Comparison of ENCODE assay signal across 8 cellular contexts in genomic region chr12:79687711-79688270, GRCh38. TPM values are rescaled to one million over a fixed set of nuclear protein-coding genes. Genes with fewer than 3 reads are reported as not detected.
DNase-seq lines count a peak whose midpoint lies in the region; ATAC-seq, FAIRE-seq and TF ChIP-seq lines count a peak whose summit lies in the region.

No MANE protein-coding gene starts in this region.

- no peaks in the 10 kb centered on the region for H3K9me3 ChIP-seq in OCI-LY3 (ENCODE audit: insufficient read depth, low read length)
- no peaks in the 10 kb centered on the region for H3K9me3 ChIP-seq in psoas muscle

- peaks cover 12% of the 10 kb centered on the region for H3K27me3 ChIP-seq in OCI-LY3 (ENCODE audit: low read depth, low read length)
- peaks cover 0 to 45% (median 13%) of the 10 kb centered on the region in 3 donors for H3K27me3 ChIP-seq in psoas muscle (ENCODE audit: insufficient read depth in 3 of 3, low read length in 2 of 3)

- no peak overlapping the region for H2AFZ ChIP-seq in OCI-LY3 (ENCODE audit: low read depth, low read length)

- no peak for DNase-seq in GM12892 (ENCODE audit: insufficient read length)
- peak; percentile 8 for DNase-seq in fibroblast of mammary gland (ENCODE audit: low read depth)
- no peak for DNase-seq in psoas muscle
- no peak for DNase-seq in D721Med (ENCODE audit: insufficient read length, low spot score)

- H3K36me3 ChIP-seq in OCI-LY3 (replicated peaks; ENCODE audit: low read depth, low read length) (no peaks in the 10 kb centered on the region), psoas muscle (ENCODE audit: insufficient read depth in 1 of 2, low read depth in 1 of 2) (no peaks in the 10 kb centered on the region)

- H3K4me3 ChIP-seq in OCI-LY3 (ENCODE audit: low read length) (peak overlapping the region; percentile 82), fibroblast of mammary gland (ENCODE audit: control insufficient read depth, low read depth, low read length) (peak overlapping the region; percentile 68), psoas muscle (peak overlapping the region; percentile 73)

- TF ChIP-seq CTCF in OCI-LY3 (IDR thresholded peaks at IDR 0.05; ENCODE audit: low read depth, low read length) (no peak), fibroblast of mammary gland (conservative IDR thresholded peaks at IDR 0.05; ENCODE audit: control insufficient read depth, insufficient read depth, low read depth, low read length) (no peak), psoas muscle (IDR thresholded peaks at IDR 0.05) (no peak), D721Med (IDR thresholded peaks at IDR 0.05; ENCODE audit: insufficient read depth, missing control alignments) (no peak)

- peaks cover 29% of the 10 kb centered on the region for H4K20me1 ChIP-seq in OCI-LY3 (ENCODE audit: insufficient read depth, low read length)

- no peak for TF ChIP-seq POLR2A in GM12892 (IDR thresholded peaks at IDR 0.05; ENCODE audit: low read depth, low read length)

- H3K79me2 ChIP-seq in OCI-LY3 (ENCODE audit: low read length): peaks cover 75% of the 10 kb centered on the region

- H3K4me1 ChIP-seq in OCI-LY3 (ENCODE audit: low read length): peaks cover 40% of the 10 kb centered on the region
- no peaks in the 10 kb centered on the region for H3K4me1 ChIP-seq in psoas muscle

- H3K27ac ChIP-seq in OCI-LY3 (ENCODE audit: low read length) (peak overlapping the region; percentile 71), psoas muscle (no peak overlapping the region)

- intact Hi-C loops in psoas muscle (cut with DNase I): no loop called here

- no peak for ATAC-seq in psoas muscle
- no peak for ATAC-seq in GM19463 (IDR thresholded peaks at IDR 0.05; ENCODE audit: unreplicated experiment)
- ATAC-seq in GM18502 (IDR thresholded peaks at IDR 0.05; ENCODE audit: poor library complexity, unreplicated experiment): no peak
- no peak for ATAC-seq in HG02981 (IDR thresholded peaks at IDR 0.05; ENCODE audit: unreplicated experiment)

- H3K4me2 ChIP-seq in OCI-LY3 (ENCODE audit: low read length): peak overlapping the region; percentile 79

- peak overlapping the region; percentile 73 for H3K9ac ChIP-seq in OCI-LY3 (ENCODE audit: low read length)

- FAIRE-seq in GM12892 (lab: Jason Lieb, UNC) (peak; percentile 9), D721Med (lab: Jason Lieb, UNC) (no peak)

- 51 to 67% (median 60%) methylated on average over 3 of the region's 3 CpGs for WGBS in psoas muscle, 3 donors

RNA-seq across cellular contexts. Expression of gene PAWR, which starts 3.0 kb away (rescaled TPM):
- polyA plus RNA-seq in GM12892 (2012; ENCODE audit: missing spikeins): 20.1 TPM
- 1 to 10 TPM; 1.9 to 3.5 (median 2.7) TPM for total RNA-seq in psoas muscle
- 1 to 10 TPM in 2 of 3 donors, under 1 TPM in 1; 0.77 to 1.1 (median 1.0) TPM for polyA plus RNA-seq in psoas muscle
